In the genomic region with DNA sequence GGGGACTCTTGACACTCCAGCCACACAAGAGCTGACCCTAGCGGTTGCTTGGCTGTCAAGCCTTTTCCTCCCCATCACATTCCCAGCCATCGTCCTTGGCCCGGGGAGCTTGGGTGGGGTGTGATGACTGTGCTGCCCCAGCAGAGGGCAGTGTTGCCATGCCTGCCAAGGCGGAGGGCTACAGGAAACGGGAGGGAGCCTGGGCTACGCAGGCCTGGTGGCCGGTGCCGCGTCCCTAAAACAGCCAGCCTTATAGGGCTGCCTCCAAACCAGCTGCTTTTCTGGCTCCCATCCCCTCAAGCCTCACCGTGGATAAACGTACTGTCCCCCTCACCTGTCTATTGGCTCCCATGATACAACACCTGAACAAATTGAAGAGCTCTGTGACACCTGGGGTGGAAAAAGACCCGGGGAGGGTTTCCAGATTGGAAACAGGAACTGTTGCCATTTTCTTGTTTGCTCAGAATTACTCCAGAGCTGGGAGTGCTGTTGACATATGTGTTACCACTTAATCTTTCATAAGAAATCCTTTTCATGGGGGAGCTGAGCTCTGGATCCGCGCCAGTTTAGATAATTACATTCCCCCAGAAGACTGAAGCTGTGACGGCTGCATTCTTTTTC, we compare ENCODE assay signal across 8 cellular contexts.
DNase-seq lines count a peak whose midpoint lies in the region; ATAC-seq, FAIRE-seq and TF ChIP-seq lines count a peak whose summit lies in the region.

No MANE protein-coding gene starts in this region.

- DNase-seq in BE2C (peak; percentile 87), NCI-H1694 treated with DMSO at 0.1 percent for 48 hours (lab: John Stamatoyannopoulos, UW) (peak; percentile 64), T-helper 9 cell (peak; percentile 1), H1 (ENCODE audit: low read depth in 1 of 2, low spot score in 2 of 2) (peak; percentile 82 to 94), mesenchymal stem cell (peak; percentile 58)
- peak; percentile 4 for DNase-seq in stimulated activated CD8-positive, alpha-beta memory T cell treated with anti-CD3 and anti-CD28 coated beads, Interleukin-7, amount 100 ng/mL, for 24 hours (ENCODE audit: low read depth)

- H3K79me1 ChIP-seq in H1 (ENCODE audit: low read depth, low read length) (no peaks in the 10 kb centered on the region), mesenchymal stem cell (replicated peaks; ENCODE audit: low read length, poor library complexity, severe bottlenecking) (no peaks in the 10 kb centered on the region)

- H3K4me3 ChIP-seq in BE2C (ENCODE audit: low read depth, low read length) (peak overlapping the region; percentile 30), H1 (ENCODE audit: extremely low read depth in 1 of 4, insufficient read depth in 2 of 4, low read depth in 3 of 4, low read length in 4 of 4) (peak overlapping the region in 1 of 4 experiments; percentile 45; a peak in 1 of 8 replicates), mesenchymal stem cell (ENCODE audit: insufficient read depth in 1 of 2, low read depth in 1 of 2, low read length in 2 of 2) (peak overlapping the region in 1 of 2 experiments; percentile 43)

- H4K8ac ChIP-seq in H1 (ENCODE audit: extremely low read depth, insufficient read depth, low read length): no peak overlapping the region
- no peak overlapping the region for H4K8ac ChIP-seq in mesenchymal stem cell (ENCODE audit: low read length)

- peak; percentile 96 for FAIRE-seq in H1 (lab: Jason Lieb, UNC)

- no peak overlapping the region for H2BK120ac ChIP-seq in H1 (replicated peaks; ENCODE audit: low read depth, low read length)
- H2BK120ac ChIP-seq in mesenchymal stem cell (ENCODE audit: low read depth, low read length): no peak overlapping the region

- H2BK12ac ChIP-seq in H1 (ENCODE audit: low read depth, low read length) (no peak overlapping the region), mesenchymal stem cell (ENCODE audit: low read length in 2 of 2) (no peak overlapping the region)

- H3K4me1 ChIP-seq in BE2C (no peaks in the 10 kb centered on the region), H1 (replicated peaks in 1 of 4; ENCODE audit: control insufficient read depth in 3 of 4, insufficient read depth in 4 of 4, low read length in 3 of 4) (peaks cover 0 to 8% (median 0%) of the 10 kb centered on the region in 4 experiments; a peak in 3 of 7 replicates), mesenchymal stem cell (ENCODE audit: control insufficient read depth, insufficient read depth, low read depth, low read length) (peaks cover 2% of the 10 kb centered on the region)

- H2AK5ac ChIP-seq in H1 (ENCODE audit: low read depth, low read length) (no peak overlapping the region), mesenchymal stem cell (ENCODE audit: low read length, severe bottlenecking) (no peak overlapping the region)

- no peaks in the 10 kb centered on the region for H4K20me1 ChIP-seq in H1 (replicated peaks in 1 of 2; ENCODE audit: control insufficient read depth in 1 of 2, insufficient read depth in 2 of 2, low read length in 2 of 2)

- H2AFZ ChIP-seq in H1 (ENCODE audit: low read length) (peak overlapping the region; percentile 99), mesenchymal stem cell (ENCODE audit: low read depth, low read length) (no peak overlapping the region)

- TF ChIP-seq CTCF in BE2C (IDR thresholded peaks at IDR 0.05; ENCODE audit: low read depth, low read length): peak; percentile 98
- TF ChIP-seq CTCF in H1 (IDR thresholded peaks at IDR 0.05; ENCODE audit: control extremely low read depth in 1 of 3, insufficient read depth in 1 of 3, low read depth in 1 of 3, low read length in 3 of 3): peak; percentile 96 to 100 (median 98)

- no peak overlapping the region for H2BK5ac ChIP-seq in H1 (ENCODE audit: low read depth, low read length)
- H2BK5ac ChIP-seq in mesenchymal stem cell (ENCODE audit: low read depth, low read length, poor library complexity, severe bottlenecking): no peak overlapping the region

- no peak overlapping the region for H2BK20ac ChIP-seq in H1 (ENCODE audit: low read length)

- H3K79me2 ChIP-seq in H1 (ENCODE audit: control insufficient read depth in 1 of 2, insufficient read depth in 2 of 2, low read length in 2 of 2): no peaks in the 10 kb centered on the region

- H3K36me3 ChIP-seq in BE2C (no peaks in the 10 kb centered on the region), H1 (ENCODE audit: control insufficient read depth in 2 of 4, insufficient read depth in 4 of 4, low read length in 3 of 4) (no peaks in the 10 kb centered on the region), mesenchymal stem cell (ENCODE audit: control insufficient read depth in 1 of 2, insufficient read depth in 2 of 2, low read depth in 1 of 2, low read length in 2 of 2) (no peaks in the 10 kb centered on the region)

- H3K4me2 ChIP-seq in H1 (ENCODE audit: insufficient read depth in 1 of 2, low read depth in 2 of 2, low read length in 2 of 2): peak overlapping the region; percentile 5 to 57; a peak in 3 of 4 replicates
- peak overlapping the region; percentile 1 for H3K4me2 ChIP-seq in mesenchymal stem cell (ENCODE audit: low read length, poor library complexity, severe bottlenecking)

- no peak overlapping the region for H2BK15ac ChIP-seq in H1 (ENCODE audit: low read length)
- no peak overlapping the region for H2BK15ac ChIP-seq in mesenchymal stem cell (ENCODE audit: low read depth, poor library complexity, severe bottlenecking)

- H3K23ac ChIP-seq in H1 (ENCODE audit: insufficient read length) (no peak overlapping the region), mesenchymal stem cell (ENCODE audit: low read length in 2 of 2) (no peak overlapping the region)

- no peak for TF ChIP-seq POLR2A in H1 (IDR thresholded peaks at IDR 0.05; ENCODE audit: control extremely low read depth in 1 of 2, low read depth in 2 of 2, low read length in 2 of 2)

- H4K5ac ChIP-seq in H1 (ENCODE audit: insufficient read length, low read depth, low read length): no peak overlapping the region

- TF ChIP-seq RAD21 in H1 (IDR thresholded peaks at IDR 0.05 in 1 of 2, conservative IDR thresholded peaks at IDR 0.05 in 1 of 2; ENCODE audit: low read depth in 2 of 2, low read length in 2 of 2): peak; percentile 98 to 99

- peak in 1 of 2 experiments; percentile 12; a peak in 1 of 3 replicates for TF ChIP-seq EP300 in H1 (IDR thresholded peaks at IDR 0.05; ENCODE audit: borderline replicate concordance in 1 of 2, low read depth in 2 of 2, low read length in 2 of 2)

- POLR2A ChIA-PET in H1 (lab: Charles Lee; ENCODE audit: partially characterized antibody): no interaction called here

- ATAC-seq in GM18858 (IDR thresholded peaks at IDR 0.05; ENCODE audit: unreplicated experiment) (peak; percentile 95), HG03039 (IDR thresholded peaks at IDR 0.05; ENCODE audit: unreplicated experiment) (peak; percentile 99)

- H3K23me2 ChIP-seq in H1 (ENCODE audit: low read depth, low read length): no peaks in the 10 kb centered on the region

- H3K18ac ChIP-seq in H1 (ENCODE audit: extremely low read depth, low read length) (no peak overlapping the region), mesenchymal stem cell (ENCODE audit: low read depth in 1 of 2, low read length in 2 of 2) (no peak overlapping the region)

- H4K91ac ChIP-seq in H1 (replicated peaks; ENCODE audit: insufficient read length, low read length) (no peak overlapping the region), mesenchymal stem cell (ENCODE audit: low read length) (no peak overlapping the region)

- no peak overlapping the region for H3K56ac ChIP-seq in H1 (replicated peaks; ENCODE audit: insufficient read length, low read depth, low read length)

- CTCF ChIA-PET in H1 (lab: Charles Lee; ENCODE audit: partially characterized antibody): interaction anchor here (0.7 to 3.2 kb wide), 60 partner anchors 9 to 433 kb away, joined by 3 to 34 read pairs (median 4); no protein-coding TSS in a partner anchor

- H3K14ac ChIP-seq in H1 (ENCODE audit: insufficient read length) (no peak overlapping the region), mesenchymal stem cell (ENCODE audit: low read length in 2 of 2) (no peak overlapping the region)

- H3K9ac ChIP-seq in H1 (replicated peaks in 1 of 4; ENCODE audit: extremely low read depth in 1 of 4, low read depth in 3 of 4, low read length in 3 of 4) (no peak overlapping the region), mesenchymal stem cell (ENCODE audit: low read length) (peak overlapping the region; percentile 56)

- H3K4ac ChIP-seq in H1 (replicated peaks; ENCODE audit: insufficient read length, low read depth, low read length): no peak overlapping the region
- H3K4ac ChIP-seq in mesenchymal stem cell (ENCODE audit: low read depth in 1 of 2, low read length in 2 of 2): no peak overlapping the region

- no peaks in the 10 kb centered on the region for H3K27me3 ChIP-seq in BE2C
- H3K27me3 ChIP-seq in H1 (replicated peaks in 1 of 4; ENCODE audit: control insufficient read depth in 3 of 4, extremely low read depth in 1 of 4, insufficient read depth in 3 of 4, low read length in 3 of 4): no peaks in the 10 kb centered on the region
- H3K27me3 ChIP-seq in mesenchymal stem cell (ENCODE audit: control insufficient read depth in 1 of 2, insufficient read depth in 1 of 2, low read length in 2 of 2): no peaks in the 10 kb centered on the region

- WGBS in H1 (ENCODE audit: extremely low coverage in 1 of 2, insufficient coverage in 1 of 2, insufficient read length in 1 of 2, insufficient replicate concordance in 2 of 2, low coverage in 1 of 2, low lambda C conversion rate in 2 of 2, missing lambda C conversion rate in 1 of 2), 2 experiments: 25% methylated on average over 15 of the region's 15 CpGs; no CpG with 5 or more reads in 1 of the 2 experiments
- 21% methylated on average over 15 of the region's 15 CpGs for WGBS in mesenchymal stem cell

- H3K27ac ChIP-seq in H1 (ENCODE audit: low read depth, low read length): no peak overlapping the region
- no peak overlapping the region for H3K27ac ChIP-seq in mesenchymal stem cell (ENCODE audit: low read length, poor library complexity, severe bottlenecking)

- no peaks in the 10 kb centered on the region for H3K9me3 ChIP-seq in BE2C
- no peaks in the 10 kb centered on the region for H3K9me3 ChIP-seq in H1 (ENCODE audit: insufficient read depth in 2 of 2, low read depth in 1 of 2, low read length in 1 of 2)
- no peaks in the 10 kb centered on the region for H3K9me3 ChIP-seq in mesenchymal stem cell (ENCODE audit: control insufficient read depth, low read length)

TF ChIP-seq in H1, 55 proteins besides CTCF, POLR2A, EP300 and RAD21 (continues in another document):
- TF ChIP-seq POLR2AphosphoS5 (IDR thresholded peaks at IDR 0.05; ENCODE audit: low read depth, low read length) (no peak), CBX8 (IDR thresholded peaks at IDR 0.05; ENCODE audit: borderline replicate concordance, low read depth, low read length) (no peak), KDM4A (IDR thresholded peaks at IDR 0.05; ENCODE audit: low read depth, low read length, severe bottlenecking) (peak; percentile 40), ASH2L (IDR thresholded peaks at IDR 0.05; ENCODE audit: low read length) (peak; percentile 66), TEAD4 (IDR thresholded peaks at IDR 0.05; ENCODE audit: low read depth, low read length) (peak; percentile 73), SAP30 (IDR thresholded peaks at IDR 0.05; ENCODE audit: insufficient read depth, insufficient replicate concordance, low read length) (no peak)

Comparison
In these comparisons a context has a peak if more than half of its experiments do, and no peak if none do; other contexts are left out.
1. DNase-seq: peak in every context shown above with its lines; median percentile 88 in H1; 87 in BE2C; 64 in NCI-H1694 treated with DMSO at 0.1 percent for 48 hours; 58 in mesenchymal stem cell; 4 in stimulated activated CD8-positive, alpha-beta memory T cell treated with anti-CD3 and anti-CD28 coated beads, Interleukin-7, amount 100 ng/mL, for 24 hours; 1 in T-helper 9 cell.